14 cellular contexts compared by ENCODE assay signal in genomic region chr7:80498481-80499349, GRCh38. TPM values are rescaled to one million over a fixed set of nuclear protein-coding genes. Genes with fewer than 3 reads are reported as not detected.
DNase-seq lines count a peak whose midpoint lies in the region; ATAC-seq and TF ChIP-seq lines count a peak whose summit lies in the region.
"Had no signal": no experiment of that assay in that cellular context is flagged by ENCODE, and none has a peak within 500 bp of the region (broad histone marks: within the 10 kb centered on the region; RNA-seq: fewer than 3 reads in every experiment).

No MANE protein-coding gene starts in this region.

- H3K9me3 Mint-ChIP-seq in Calu3 (ENCODE audit: low read depth, unreplicated experiment), result no peaks in the 10 kb centered on the region
- H3K9me3 Mint-ChIP-seq: activated naive CD8-positive, alpha-beta T cell treated with anti-CD3 and anti-CD28 coated beads for 36 hours; stimulated activated naive CD8-positive, alpha-beta T cell treated with anti-CD3 and anti-CD28 coated beads, Interleukin-15, Interleukin-2, amounts not matched to agents 100 ng/mL and 50 ng/mL, for 24 hours had no signal

- H3K4me3 Mint-ChIP-seq in Calu3 (ENCODE audit: low read depth, unreplicated experiment), result no peak overlapping the region
- H3K4me3 Mint-ChIP-seq: activated naive CD8-positive, alpha-beta T cell treated with anti-CD3 and anti-CD28 coated beads for 36 hours; B cell; stimulated activated naive CD8-positive, alpha-beta T cell treated with anti-CD3 and anti-CD28 coated beads, Interleukin-15, Interleukin-2, amounts not matched to agents 100 ng/mL and 50 ng/mL, for 24 hours had no signal

- no TSS peak for BruUV-seq in Calu3 (replicated peaks; lab: Mats Ljungman, UMichigan)

- CTCF ChIA-PET in Calu3 (lab: Charles Lee), result no interaction called here

- no peaks in the 10 kb centered on the region for H3K4me1 Mint-ChIP-seq in Calu3 (ENCODE audit: low read depth, unreplicated experiment)
- H3K4me1 Mint-ChIP-seq: activated naive CD8-positive, alpha-beta T cell treated with anti-CD3 and anti-CD28 coated beads for 36 hours; B cell had no signal

- peak; percentile 67 for ATAC-seq in SK-N-SH treated with all-trans-retinoic acid at 6 μM for 48 hours
- ATAC-seq in omental fat pad (ENCODE audit: low FRiP score), result peak; percentile 37

- intact Hi-C loops in Calu3 (cut with micrococcal nuclease; ENCODE audit: unreplicated experiment), result no loop called here

- TF ChIP-seq CTCF in Calu3 (IDR thresholded peaks at IDR 0.05; ENCODE audit: unreplicated experiment) (no peak), omental fat pad (IDR thresholded peaks at IDR 0.05) (no peak)

- H3K36me3 Mint-ChIP-seq in Calu3 (ENCODE audit: insufficient read depth, unreplicated experiment), result no peaks in the 10 kb centered on the region
- H3K36me3 Mint-ChIP-seq: activated naive CD8-positive, alpha-beta T cell treated with anti-CD3 and anti-CD28 coated beads for 36 hours had no signal

- DNase-seq in Calu3 (no peak), fibroblast of the conjunctiva (ENCODE audit: low read depth) (peak; percentile 23), omental fat pad (ENCODE audit: low spot score) (no peak), C1 segment of cervical spinal cord (lab: John Stamatoyannopoulos, UW) (no peak), mesenteric fat pad (ENCODE audit: low spot score) (no peak)
- no peak for DNase-seq in activated CD4-positive, alpha-beta T cell treated with anti-CD3 and anti-CD28 coated beads, Interleukin-2, amount 50 U/mL, for 48 hours
- DNase-seq in activated CD4-positive, CD25-positive, alpha-beta regulatory T cell (lab: John Stamatoyannopoulos, UW), result no peak
- DNase-seq: activated CD4-positive, alpha-beta T cell treated with anti-CD3 and anti-CD28 coated beads, Interleukin-2, amount 50 U/mL, for 4 hours; activated naive CD8-positive, alpha-beta T cell treated with anti-CD3 and anti-CD28 coated beads for 36 hours; NCI-H187 treated with DMSO at 0.1 percent for 48 hours had no signal

- peak overlapping the region; percentile 33 for H3K27ac Mint-ChIP-seq in Calu3 (ENCODE audit: unreplicated experiment)
- H3K27ac Mint-ChIP-seq: activated naive CD8-positive, alpha-beta T cell treated with anti-CD3 and anti-CD28 coated beads for 36 hours; B cell; stimulated activated naive CD8-positive, alpha-beta T cell treated with anti-CD3 and anti-CD28 coated beads, Interleukin-15, Interleukin-2, amounts not matched to agents 100 ng/mL and 50 ng/mL, for 24 hours had no signal

- H3K27me3 Mint-ChIP-seq in Calu3 (ENCODE audit: unreplicated experiment), result no peaks in the 10 kb centered on the region
- H3K27me3 Mint-ChIP-seq: activated naive CD8-positive, alpha-beta T cell treated with anti-CD3 and anti-CD28 coated beads for 36 hours; B cell; stimulated activated naive CD8-positive, alpha-beta T cell treated with anti-CD3 and anti-CD28 coated beads, Interleukin-15, Interleukin-2, amounts not matched to agents 100 ng/mL and 50 ng/mL, for 24 hours had no signal

TF ChIP-seq in SK-N-SH treated with all-trans-retinoic acid at 6 μM for 48 hours, 23 proteins besides CTCF, POLR2A, EP300 and RAD21:
- TF ChIP-seq POU6F1 (CRISPR knock-in tag; IDR thresholded peaks at IDR 0.05; ENCODE audit: borderline replicate concordance, low read depth) (no peak), BACH2 (CRISPR knock-in tag; IDR thresholded peaks at IDR 0.05; ENCODE audit: borderline replicate concordance) (no peak), CREB5 (CRISPR knock-in tag; IDR thresholded peaks at IDR 0.05; ENCODE audit: low read depth) (no peak), ZC3H10 (CRISPR knock-in tag; IDR thresholded peaks at IDR 0.05) (no peak), ESRRG (CRISPR knock-in tag; IDR thresholded peaks at IDR 0.05) (no peak), ZNF70 (CRISPR knock-in tag; IDR thresholded peaks at IDR 0.05) (no peak), ZNF565 (CRISPR knock-in tag; conservative IDR thresholded peaks at IDR 0.05; ENCODE audit: low read depth) (no peak), ZNF8 (CRISPR knock-in tag; IDR thresholded peaks at IDR 0.05) (no peak), CSRNP3 (CRISPR knock-in tag; IDR thresholded peaks at IDR 0.05) (no peak), PPARA (CRISPR knock-in tag; IDR thresholded peaks at IDR 0.05; ENCODE audit: borderline replicate concordance) (no peak), CSDC2 (CRISPR knock-in tag; IDR thresholded peaks at IDR 0.05) (no peak), OSR1 (CRISPR knock-in tag; IDR thresholded peaks at IDR 0.05) (no peak), ISL1 (CRISPR knock-in tag; IDR thresholded peaks at IDR 0.05) (no peak), SNAI2 (CRISPR knock-in tag; IDR thresholded peaks at IDR 0.05) (no peak), TSHZ2 (CRISPR knock-in tag; IDR thresholded peaks at IDR 0.05) (no peak), RARB (CRISPR knock-in tag; IDR thresholded peaks at IDR 0.05) (no peak), ZFP30 (CRISPR knock-in tag; IDR thresholded peaks at IDR 0.05) (no peak), ZFP3 (CRISPR knock-in tag; IDR thresholded peaks at IDR 0.05) (no peak), TCF4 (CRISPR knock-in tag; IDR thresholded peaks at IDR 0.05; ENCODE audit: borderline replicate concordance) (no peak)

RNA-seq across cellular contexts. Expression of gene GNAT3, which starts 13.1 kb away (rescaled TPM):
- total RNA-seq in Calu3 (2022) (not detected in 2 replicates), omental fat pad (not detected), mesenteric fat pad (not detected)
- total RNA-seq: activated naive CD8-positive, alpha-beta T cell treated with anti-CD3 and anti-CD28 coated beads for 36 hours; B cell; epithelial cell of proximal tubule had no signal
